ENCODE assay signal across 24 cellular contexts in the genomic region with DNA sequence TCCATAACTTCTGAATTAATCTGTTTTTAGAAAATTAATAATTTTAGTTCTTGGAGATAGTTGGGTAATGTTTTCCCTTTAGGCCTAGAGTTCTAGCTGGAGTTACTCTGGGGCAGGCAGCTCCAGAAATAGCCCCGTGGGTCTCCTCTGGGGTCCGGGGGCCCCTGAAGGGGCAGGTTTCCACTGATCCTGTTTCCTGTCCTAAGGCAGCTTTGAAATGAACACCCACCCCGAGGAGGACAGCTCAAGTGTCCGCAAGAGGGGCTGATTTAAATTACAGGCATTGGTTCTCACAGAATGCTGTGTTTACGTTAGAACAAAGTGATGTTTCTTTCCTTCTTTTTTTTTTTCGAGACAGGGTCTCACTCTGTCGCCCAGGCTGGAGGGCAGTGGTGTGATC. TPM values are rescaled to one million over a fixed set of nuclear protein-coding genes. Genes with fewer than 3 reads are reported as not detected.
DNase-seq lines count a peak whose midpoint lies in the region; ATAC-seq, FAIRE-seq and TF ChIP-seq lines count a peak whose summit lies in the region.
"Had no signal": no experiment of that assay in that cellular context is flagged by ENCODE, and none has a peak within 500 bp of the region (broad histone marks: within the 10 kb centered on the region; RNA-seq: fewer than 3 reads in every experiment).

No MANE protein-coding gene starts in this region.

- CTCF ChIA-PET in HepG2 (lab: Yijun Ruan, JAX; ENCODE audit: low intra/inter-chr PET ratio, low total read pairs): no interaction called here
- CTCF ChIA-PET in K562 (lab: Yijun Ruan, JAX; ENCODE audit: low intra/inter-chr PET ratio): no interaction called here

- TF ChIP-seq RAD21 in HepG2 (CRISPR knock-in tag; IDR thresholded peaks at IDR 0.05) (no peak), K562 (CRISPR knock-in tag; conservative IDR thresholded peaks at IDR 0.05 in 1 of 2, IDR thresholded peaks at IDR 0.05 in 1 of 2) (no peak)

- intact Hi-C loops in HepG2 (cut with micrococcal nuclease; ENCODE audit: unreplicated experiment) (loop anchor here (10.0 kb wide), 1 partner anchor 55 kb away; no protein-coding TSS in a partner anchor), right lobe of liver (cut with DNase I) (no loop called here), K562 (cut with micrococcal nuclease) (no loop called here)

- no peaks in the 10 kb centered on the region for H3K9me1 ChIP-seq in K562 (ENCODE audit: control insufficient read depth, insufficient read depth, low read length)

- TF ChIP-seq CTCF in HepG2 (CRISPR knock-in tag; IDR thresholded peaks at IDR 0.05) (no peak), right lobe of liver (IDR thresholded peaks at IDR 0.05) (no peak), K562 (IDR thresholded peaks at IDR 0.05 in 2 of 3, conservative IDR thresholded peaks at IDR 0.05 in 1 of 3; ENCODE audit: insufficient read depth in 2 of 3, low read depth in 1 of 3, low read length in 3 of 3) (no peak), nephron progenitor cell (IDR thresholded peaks at IDR 0.05) (no peak)

- H3K4me1 ChIP-seq in HepG2 (ENCODE audit: insufficient read depth, low read length): peaks cover 18% of the 10 kb centered on the region
- H3K4me1 ChIP-seq in right lobe of liver: peaks cover 0 to 12% (median 4%) of the 10 kb centered on the region in 4 donors
- peaks cover 4 to 6% of the 10 kb centered on the region in 2 experiments; a peak in 3 of 5 replicates for H3K4me1 ChIP-seq in K562 (replicated peaks in 1 of 2; ENCODE audit: control insufficient read depth in 2 of 2, insufficient read depth in 2 of 2, low read length in 2 of 2)
- H3K4me1 ChIP-seq: SJSA1 had no signal

- H2AFZ ChIP-seq in HepG2 (ENCODE audit: low read length): no peak overlapping the region
- no peak overlapping the region for H2AFZ ChIP-seq in K562 (ENCODE audit: low read depth, low read length)

- H3K27me3 ChIP-seq in HepG2 (ENCODE audit: control insufficient read depth in 1 of 2, insufficient read depth in 2 of 2, low read length in 2 of 2) (no peaks in the 10 kb centered on the region), right lobe of liver (no peaks in the 10 kb centered on the region), K562 (ENCODE audit: control insufficient read depth in 2 of 2, insufficient read depth in 2 of 2, low read length in 2 of 2) (no peaks in the 10 kb centered on the region)
- H3K27me3 ChIP-seq: SJSA1 had no signal

- no peak for ATAC-seq in HepG2
- ATAC-seq in right lobe of liver: no peak
- no peak for ATAC-seq in K562
- ATAC-seq: Right ventricle myocardium inferior had no signal

- WGBS in HepG2 (ENCODE audit: low lambda C conversion rate): 82% methylated on average over 7 of the region's 7 CpGs
- WGBS in right lobe of liver (ENCODE audit: insufficient coverage, low coverage, low lambda C conversion rate, missing lambda C conversion rate): 67% methylated on average over 6 of the region's 7 CpGs
- WGBS in K562 (ENCODE audit: insufficient coverage, low coverage, missing lambda C conversion rate): 94% methylated on average over 7 of the region's 7 CpGs

- peaks cover 34% of the 10 kb centered on the region for H3K4me1 Mint-ChIP-seq in nephron progenitor cell
- H3K4me1 Mint-ChIP-seq: CD14-positive monocyte had no signal

- H3K79me2 ChIP-seq in HepG2 (ENCODE audit: insufficient read depth, low read length) (no peaks in the 10 kb centered on the region), K562 (ENCODE audit: control insufficient read depth, insufficient read depth, low read length) (peaks cover 4% of the 10 kb centered on the region; the same call in 1 of the 3 replicates)

- H3K27ac ChIP-seq in HepG2 (ENCODE audit: extremely low read length, insufficient read depth, low read length) (no peak overlapping the region), right lobe of liver (no peak overlapping the region), K562 (ENCODE audit: extremely low read depth, low read depth, low read length) (no peak overlapping the region)
- H3K27ac ChIP-seq: SJSA1 had no signal

- FAIRE-seq in HepG2 (lab: Jason Lieb, UNC) (no peak), K562 (lab: Jason Lieb, UNC) (no peak)
- FAIRE-seq: A204.1, D721Med, GM19239, RCC 7860 had no signal

- H3K36me3 ChIP-seq in HepG2 (replicated peaks in 1 of 2; ENCODE audit: control insufficient read depth in 1 of 2, insufficient read depth in 2 of 2, low read length in 2 of 2) (peaks cover 24 to 49% of the 10 kb centered on the region in 2 experiments), right lobe of liver (peaks cover 0 to 7% (median 3%) of the 10 kb centered on the region in 4 donors), K562 (ENCODE audit: control insufficient read depth, insufficient read depth, low read length) (peaks cover 59% of the 10 kb centered on the region; the same call in 2 of the 3 replicates)

- POLR2A ChIA-PET in HepG2 (lab: Yijun Ruan, JAX) (no interaction called here), K562 (lab: Yijun Ruan, JAX) (interaction anchor here (1.3 to 2.0 kb wide), 3 partner anchors 10 to 45 kb away, joined by 3 to 6 read pairs (median 5); no protein-coding TSS in a partner anchor)

- no peaks in the 10 kb centered on the region for H3K27me3 Mint-ChIP-seq in nephron progenitor cell (ENCODE audit: low read depth, poor library complexity)

- H3K4me3 ChIP-seq in HepG2 (replicated peaks in 1 of 3; ENCODE audit: insufficient read depth in 1 of 3, low read depth in 2 of 3, low read length in 3 of 3) (no peak overlapping the region), right lobe of liver (no peak overlapping the region), K562 (no peak overlapping the region)
- H3K4me3 ChIP-seq: SJSA1 had no signal

- in situ Hi-C loops in HepG2 (cut with HindIII; ENCODE audit: extremely low pct_ligation_motif_present, low pct_unique_long_range_greater_than_20kb): no loop called here
- in situ Hi-C loops in K562 (cut with MboI): no loop called here

- H3K9me3 Mint-ChIP-seq in nephron progenitor cell: peaks cover 2% of the 10 kb centered on the region
- H3K9me3 Mint-ChIP-seq: CD14-positive monocyte had no signal

- H3K4me2 ChIP-seq in HepG2 (ENCODE audit: low read depth, low read length) (no peak overlapping the region), K562 (ENCODE audit: insufficient read depth, low read length) (no peak overlapping the region)

- peaks cover 23% of the 10 kb centered on the region for H3K36me3 Mint-ChIP-seq in nephron progenitor cell (ENCODE audit: low read depth)

- no peak for TF ChIP-seq EP300 in HepG2 (IDR thresholded peaks at IDR 0.05; ENCODE audit: low read depth in 2 of 2, low read length in 2 of 2)
- TF ChIP-seq EP300 in HepG2 (CRISPR knock-in tag; IDR thresholded peaks at IDR 0.05; ENCODE audit: borderline replicate concordance): no peak
- no peak for TF ChIP-seq EP300 in K562 (IDR thresholded peaks at IDR 0.05; ENCODE audit: low read length)

- TF ChIP-seq POLR2A in HepG2 (IDR thresholded peaks at IDR 0.05; ENCODE audit: insufficient read depth in 1 of 2, low read depth in 2 of 2, low read length in 2 of 2) (no peak), right lobe of liver (IDR thresholded peaks at IDR 0.05) (no peak), K562 (conservative IDR thresholded peaks at IDR 0.05) (no peak)

- no peaks in the 10 kb centered on the region for H4K20me1 ChIP-seq in HepG2 (ENCODE audit: insufficient read depth, low read length)
- no peaks in the 10 kb centered on the region for H4K20me1 ChIP-seq in K562 (replicated peaks; ENCODE audit: control insufficient read depth, insufficient read depth, low read length)

- H3K4me3 Mint-ChIP-seq in nephron progenitor cell: no peak overlapping the region
- H3K4me3 Mint-ChIP-seq: CD14-positive monocyte had no signal

- H3K9ac ChIP-seq in HepG2 (ENCODE audit: insufficient read depth, low read depth, low read length): no peak overlapping the region
- no peak overlapping the region for H3K9ac ChIP-seq in K562 (ENCODE audit: insufficient read depth in 1 of 2, low read depth in 2 of 2, low read length in 2 of 2)

- BruUV-seq in HepG2 (replicated peaks; lab: Mats Ljungman, UMichigan): TSS peak; percentile 42
- BruUV-seq in K562 (replicated peaks; lab: Mats Ljungman, UMichigan): TSS peak; percentile 34

- no peak for DNase-seq in HepG2 (ENCODE audit: low spot score)
- DNase-seq in right lobe of liver: no peak
- no peak for DNase-seq in K562 (ENCODE audit: extremely low read depth in 1 of 4, low spot score in 3 of 4)
- peak; percentile 17 for DNase-seq in nephron progenitor cell
- DNase-seq in A172 (ENCODE audit: low spot score): no peak
- DNase-seq in NCI-H1105 (lab: John Stamatoyannopoulos, UW): no peak
- DNase-seq in activated effector memory CD4-positive, alpha-beta T cell treated with anti-CD3 and anti-CD28 coated beads, Interleukin-2, amount 50 U/mL, for 16 hours: no peak
- DNase-seq: DMS53, EL, GF-D8, MM.1S, NCI-H1092, NCI-H2029 treated with DMSO at 0.1 percent for 48 hours, NCI-H2171, NCI-H345, NCI-H524, NCI-H82 had no signal

- H3K9me3 ChIP-seq in HepG2 (ENCODE audit: low read length) (no peaks in the 10 kb centered on the region), right lobe of liver (no peaks in the 10 kb centered on the region), K562 (replicated peaks; ENCODE audit: control insufficient read depth, insufficient read depth, low read depth, low read length) (no peaks in the 10 kb centered on the region)
- H3K9me3 ChIP-seq: SJSA1 had no signal

- peak overlapping the region; percentile 87 for H3K27ac Mint-ChIP-seq in nephron progenitor cell

RNA-seq across cellular contexts. Expression of a gene that starts 23.8 kb away (rescaled TPM):
- total RNA-seq in HepG2 (2016; rRNA removed; fragmentation: Illumina TruSeq; extraction: Trizol) (14.3 and 23.8 TPM in 2 replicates), right lobe of liver (10 to 100 TPM in 5 of 6 experiments, 1 to 10 TPM in 1; 10.0 to 17.5 (median 11.5) TPM), K562 (2014; rRNA removed) (13.1 and 14.8 TPM in 2 replicates), K562 (2014; rRNA removed; fragmentation: Illumina TruSeq; extraction: Trizol) (14.6 and 18.3 TPM in 2 replicates), K562 (2015; rRNA removed; fragmentation: Illumina TruSeq; extraction: Trizol) (12.1 and 12.9 TPM in 2 replicates), K562 (2021) (33.7 and 35.2 TPM in 2 replicates)
- 3.2 and 3.4 TPM in 2 replicates for total RNA-seq in HepG2 (2016; cell fraction: cytosol; rRNA removed; fragmentation: Illumina TruSeq; extraction: Trizol; ENCODE audit: low read depth)
- 12.5 and 22.8 TPM in 2 replicates for total RNA-seq in HepG2 (2016; cell fraction: insoluble cytoplasmic fraction; rRNA removed; fragmentation: Illumina TruSeq; extraction: Trizol)
- 8.3 and 8.6 TPM in 2 replicates for total RNA-seq in HepG2 (2016; cell fraction: membrane; rRNA removed; fragmentation: Illumina TruSeq; extraction: Trizol)
- total RNA-seq in HepG2 (2016; cell fraction: nucleus; rRNA removed; fragmentation: Illumina TruSeq; extraction: Trizol): 20.0 and 25.8 TPM in 2 replicates
- polyA plus RNA-seq in HepG2 (2011; rRNA removed) (20.0 and 22.0 TPM in 2 replicates), K562 (2011; rRNA removed) (12.2 and 13.7 TPM in 2 replicates), K562 (2014; fragmentation: Illumina TruSeq; extraction: Trizol) (23.0 and 26.3 TPM in 2 replicates), K562 (2014; fragmentation: Nextera tagmentation; extraction: Ambion mirVana) (1 to 10 TPM; 3.0 to 3.4 TPM), K562 (2014; rRNA removed) (11.3 and 15.3 TPM in 2 replicates)
- polyA plus RNA-seq in HepG2 (2011; cell fraction: cytosol; rRNA removed): 7.4 and 8.9 TPM in 2 replicates
- 47.8 and 56.1 TPM in 2 replicates for polyA plus RNA-seq in HepG2 (2011; cell fraction: nucleus; rRNA removed)
- polyA plus RNA-seq in HepG2 (2012): 11.0 and 12.1 TPM in 2 replicates
- 1.1 and 1.2 TPM in 2 replicates for polyA plus RNA-seq in HepG2 (2016; cell fraction: cytosol; fragmentation: Illumina TruSeq; extraction: Trizol; ENCODE audit: low read depth)
- polyA plus RNA-seq in HepG2 (2016; cell fraction: insoluble cytoplasmic fraction; fragmentation: Illumina TruSeq; extraction: Trizol; ENCODE audit: low read depth): 8.7 and 10.9 TPM in 2 replicates
- polyA plus RNA-seq in HepG2 (2016; cell fraction: membrane; fragmentation: Illumina TruSeq; extraction: Trizol; ENCODE audit: low read depth): 2.6 and 3.0 TPM in 2 replicates
- polyA plus RNA-seq in HepG2 (2016; cell fraction: nucleus; fragmentation: Illumina TruSeq; extraction: Trizol; ENCODE audit: insufficient read depth, low read depth): 33.2 and 35.2 TPM in 2 replicates
- polyA minus RNA-seq in HepG2 (2011; rRNA and poly(A)+ RNA removed; ENCODE audit: low replicate concordance): 52.0 and 57.8 TPM in 2 replicates
- 14.7 and 15.5 TPM in 2 replicates for polyA minus RNA-seq in HepG2 (2011; cell fraction: cytosol; rRNA and poly(A)+ RNA removed)
- 23.9 and 25.6 TPM in 2 replicates for polyA minus RNA-seq in HepG2 (2011; cell fraction: nucleus; rRNA and poly(A)+ RNA removed)
- 80.4 and 136 TPM in 2 replicates for total RNA-seq in K562 (2011; cell fraction: chromatin; rRNA removed; ENCODE audit: low replicate concordance)
- total RNA-seq in K562 (2011; cell fraction: nucleolus; rRNA removed): 75.0 and 81.5 TPM in 2 replicates
- 92.4 and 163 TPM in 2 replicates for total RNA-seq in K562 (2011; cell fraction: nucleoplasm; rRNA removed)
- 20.2 and 20.3 TPM in 2 replicates for polyA plus RNA-seq in K562 (2011; cell fraction: cytosol; rRNA removed)
- polyA plus RNA-seq in K562 (2011; cell fraction: nucleus; rRNA removed): 32.2 and 38.1 TPM in 2 replicates
- polyA plus RNA-seq in K562 (2012): 10.6 and 18.8 TPM in 2 replicates
- 29.6 and 31.7 TPM in 2 replicates for polyA minus RNA-seq in K562 (2011; rRNA and poly(A)+ RNA removed)
- 28.4 and 40.3 TPM in 2 replicates for polyA minus RNA-seq in K562 (2011; cell fraction: cytosol; rRNA and poly(A)+ RNA removed)
- polyA minus RNA-seq in K562 (2011; cell fraction: nucleus; rRNA and poly(A)+ RNA removed): 12.3 and 15.8 TPM in 2 replicates
- total RNA-seq in A172 (2014; rRNA removed; shearing (Covaris generic)): 7.8 and 9.2 TPM in 2 replicates
